In the genomic region with DNA sequence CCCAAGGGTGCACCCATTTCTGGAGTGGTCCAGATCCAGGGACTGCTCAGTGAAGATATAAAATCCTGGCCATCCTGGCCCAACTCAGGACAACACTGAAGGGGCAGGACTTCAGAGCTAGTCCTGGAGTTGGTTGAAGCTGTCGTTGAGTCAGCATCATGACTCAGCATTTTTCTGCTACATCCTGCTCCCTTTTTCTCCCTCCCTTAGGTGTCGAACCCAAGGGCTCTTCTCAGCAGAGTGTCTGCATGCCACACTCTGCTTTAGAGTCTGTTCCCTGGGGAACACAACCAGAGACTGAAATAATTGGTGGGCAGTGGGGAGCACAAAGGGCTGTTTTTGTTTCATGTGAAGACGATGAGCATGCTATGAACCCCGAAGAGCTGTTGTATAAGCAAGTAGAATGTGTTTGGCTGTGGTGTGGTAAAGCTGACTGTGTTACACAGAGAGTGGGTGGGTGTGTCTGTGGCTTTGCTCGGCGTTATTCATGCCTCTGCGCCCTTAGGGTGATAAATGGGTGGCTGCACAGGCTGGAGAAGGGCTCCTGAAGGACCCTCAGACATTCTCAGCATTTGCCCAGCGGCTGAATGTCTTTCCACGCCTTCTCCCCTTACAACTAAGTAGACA, we compare ENCODE assay signal across 8 cellular contexts.
DNase-seq lines count a peak whose midpoint lies in the region; ATAC-seq and TF ChIP-seq lines count a peak whose summit lies in the region.

No MANE protein-coding gene starts in this region.

- H3K27ac Mint-ChIP-seq in naive thymus-derived CD8-positive, alpha-beta T cell, result no peak overlapping the region

- H3K4me1 Mint-ChIP-seq in naive thymus-derived CD8-positive, alpha-beta T cell, result peaks cover 0 to 12% (median 4%) of the 10 kb centered on the region in 4 donors

- in situ Hi-C loops in Caki2 (cut with HindIII; ENCODE audit: low pct_unique_long_range_greater_than_20kb, low sequenced_read_pairs), result no loop called here

- DNase-seq in Caki2 (ENCODE audit: low read depth), result peak; percentile 91
- DNase-seq in HFF-Myc (ENCODE audit: extremely low read depth, low read depth), result peak; percentile 49
- DNase-seq in UCSD-AML1 (lab: John Stamatoyannopoulos, UW; ENCODE audit: unreplicated experiment), result peak; percentile 43
- peak; percentile 90 for DNase-seq in iris pigment epithelial cell (ENCODE audit: low read depth)
- no peak for DNase-seq in NCI-H2081 treated with DMSO at 0.1 percent for 48 hours (lab: John Stamatoyannopoulos, UW)
- no peak for DNase-seq in naive thymus-derived CD8-positive, alpha-beta T cell
- no peak for DNase-seq in WERI-Rb-1

- no peak for TF ChIP-seq CTCF in HFF-Myc (IDR thresholded peaks at IDR 0.05; ENCODE audit: low read depth, low read length, missing control alignments)
- no peak for TF ChIP-seq CTCF in WERI-Rb-1 (IDR thresholded peaks at IDR 0.05; ENCODE audit: low read depth, low read length)

- peaks cover 0 to 6% (median 0%) of the 10 kb centered on the region in 5 donors for H3K27me3 Mint-ChIP-seq in naive thymus-derived CD8-positive, alpha-beta T cell

- no peak overlapping the region for H3K27ac ChIP-seq in WERI-Rb-1

- no peaks in the 10 kb centered on the region for H3K27me3 ChIP-seq in WERI-Rb-1 (ENCODE audit: insufficient read depth, low read depth, severe bottlenecking)

- no peak for ATAC-seq in naive thymus-derived CD8-positive, alpha-beta T cell
- ATAC-seq in GM21367 (IDR thresholded peaks at IDR 0.05; ENCODE audit: unreplicated experiment), result no peak

- peaks cover 2% of the 10 kb centered on the region for H3K9me3 ChIP-seq in WERI-Rb-1 (ENCODE audit: severe bottlenecking)

- H3K4me3 ChIP-seq in HFF-Myc (replicated peaks; ENCODE audit: low read depth, low read length) (peak overlapping the region; percentile 19), WERI-Rb-1 (ENCODE audit: low read depth, low read length) (no peak overlapping the region)

- H3K9me3 Mint-ChIP-seq in naive thymus-derived CD8-positive, alpha-beta T cell, result peaks cover 0 to 2% (median 0%) of the 10 kb centered on the region in 9 donors

- no peaks in the 10 kb centered on the region for H3K36me3 Mint-ChIP-seq in naive thymus-derived CD8-positive, alpha-beta T cell

- H3K4me3 Mint-ChIP-seq in naive thymus-derived CD8-positive, alpha-beta T cell, result no peak overlapping the region

- POLR2A ChIA-PET in naive thymus-derived CD8-positive, alpha-beta T cell (lab: Charles Lee), result no interaction called here

- no peaks in the 10 kb centered on the region for H3K36me3 ChIP-seq in WERI-Rb-1

Comparison
In these comparisons a context has a peak if more than half of its experiments do, and no peak if none do; other contexts are left out.
1. DNase-seq: peak in Caki2 (single experiment), HFF-Myc (single experiment), UCSD-AML1 (single experiment) and iris pigment epithelial cell (single experiment); none in NCI-H2081 treated with DMSO at 0.1 percent for 48 hours (single experiment), naive thymus-derived CD8-positive, alpha-beta T cell (0 of 10) and WERI-Rb-1 (single experiment).